30 cellular contexts compared by ENCODE assay signal in the genomic region with DNA sequence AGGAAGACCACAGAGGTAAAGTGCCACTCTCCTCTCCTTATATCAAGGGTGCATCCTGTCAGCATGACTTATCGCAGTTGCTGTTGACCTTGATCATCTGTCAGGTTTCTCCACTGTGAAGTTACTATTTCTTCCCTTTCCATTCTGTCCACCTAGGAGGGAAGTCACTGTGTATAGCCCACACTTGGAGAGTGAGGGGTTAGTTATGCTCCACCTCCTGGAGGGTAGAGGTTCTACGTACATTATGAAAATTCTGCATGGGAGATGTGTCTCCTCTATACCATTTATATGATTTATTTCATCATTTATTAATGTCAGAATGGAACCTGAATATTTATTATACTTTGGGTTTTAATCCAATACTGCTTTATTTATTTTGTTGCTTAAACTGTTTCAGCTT. TPM values are rescaled to one million over a fixed set of nuclear protein-coding genes. Genes with fewer than 3 reads are reported as not detected.
"Had no signal": no experiment of that assay in that cellular context is flagged by ENCODE, and none has a peak within 500 bp of the region (broad histone marks: within the 10 kb centered on the region; RNA-seq: fewer than 3 reads in every experiment).

No MANE protein-coding gene starts in this region.

- H3K27me3 ChIP-seq: cardiac muscle cell, MG63 had no signal

- H3K9ac ChIP-seq: KMS-11 had no signal

- H3K4me3 Mint-ChIP-seq: activated B cell treated with CpG ODN at 0.5 μM for 24 hours; activated CD4-positive, alpha-beta T cell treated with anti-CD3 and anti-CD28 coated beads, Interleukin-2, amount 10 ng/mL, durations not matched to agents 24 days and 14 days; activated CD8-positive, alpha-beta memory T cell treated with anti-CD3 and anti-CD28 coated beads, Interleukin-2, amount 10 ng/mL, durations not matched to agents 7 days and 5 days; activated naive CD8-positive, alpha-beta T cell treated with anti-CD3 and anti-CD28 coated beads, Interleukin-2, amount 50 U/mL, for 24 hours; activated T-cell treated with anti-CD3 and anti-CD28 coated beads, Interleukin-2, amount 50 U/mL, for 24 hours; activated T-helper 1 cell treated with anti-CD3 and anti-CD28 coated beads, Interleukin-12 subunit alpha, Interleukin-12 subunit beta, Interleukin-2, Interleukin-4 antibody, amounts not matched to agents 30 ng/mL and 10 ng/mL and 1 ng/mL, durations not matched to agents 14 hours and 24 hours and 36 hours; brain; T-helper 1 cell treated with Interleukin-12 subunit alpha and Interleukin-12 subunit beta and Interleukin-4 antibody, amounts not matched to agents 30 μg/mL and 1 μg/mL, for 36 hours had no signal

- H3K36me3 Mint-ChIP-seq: activated CD8-positive, alpha-beta memory T cell treated with anti-CD3 and anti-CD28 coated beads, Interleukin-2, amount 10 ng/mL, durations not matched to agents 7 days and 5 days; activated naive CD4-positive, alpha-beta T cell treated with anti-CD3 and anti-CD28 coated beads, Interleukin-2, amount 50 U/mL, for 72 hours; brain had no signal

- H3K4me1 Mint-ChIP-seq: activated B cell treated with CpG ODN at 0.5 μM for 24 hours; activated CD4-positive, alpha-beta T cell treated with anti-CD3 and anti-CD28 coated beads, Interleukin-2, amount 10 ng/mL, durations not matched to agents 24 days and 14 days; activated CD8-positive, alpha-beta memory T cell treated with anti-CD3 and anti-CD28 coated beads, Interleukin-2, amount 10 ng/mL, durations not matched to agents 7 days and 5 days; activated naive CD8-positive, alpha-beta T cell treated with anti-CD3 and anti-CD28 coated beads, Interleukin-2, amount 50 U/mL, for 24 hours; brain had no signal

- DNase-seq: activated B cell treated with CpG ODN at 0.5 μM for 24 hours; activated CD4-positive, alpha-beta T cell treated with anti-CD3 and anti-CD28 coated beads for 1 hour; activated CD4-positive, alpha-beta T cell treated with anti-CD3 and anti-CD28 coated beads, Interleukin-2, amount 10 ng/mL, durations not matched to agents 24 days and 14 days; activated CD4-positive, alpha-beta T cell treated with anti-CD3 and anti-CD28 coated beads, Interleukin-2, amount 50 U/mL, for 48 hours; activated CD8-positive, alpha-beta memory T cell treated with anti-CD3 and anti-CD28 coated beads, Interleukin-2, amount 10 ng/mL, durations not matched to agents 7 days and 5 days; activated effector memory CD4-positive, alpha-beta T cell treated with Interleukin-2 at 50 U/mL for 16 hours; activated naive CD4-positive, alpha-beta T cell treated with Interleukin-2 at 50 U/mL for 16 hours; activated naive CD8-positive, alpha-beta T cell treated with anti-CD3 and anti-CD28 coated beads, Interleukin-2, amount 50 U/mL, for 24 hours; activated T-cell treated with anti-CD3 and anti-CD28 coated beads, Interleukin-2, amount 50 U/mL, for 24 hours; amniotic stem cell; MG63; NCI-H1105 treated with DMSO at 0.1 percent for 48 hours; NCI-H1436 treated with DMSO at 0.1 percent for 48 hours; NCI-H187; NCI-H2081 treated with DMSO at 0.1 percent for 48 hours; NCI-H2171 treated with DMSO at 0.1 percent for 48 hours; NCI-H226; NCI-H774; NK-92 treated with Interleukin-12 subunit alpha and Interleukin-12 subunit beta, amount 100 ng/mL, for 24 hours; SHP77 treated with DMSO at 0.1 percent for 48 hours had no signal

- ATAC-seq: activated CD8-positive, alpha-beta memory T cell treated with anti-CD3 and anti-CD28 coated beads, Interleukin-2, amount 10 ng/mL, durations not matched to agents 7 days and 5 days; activated naive CD4-positive, alpha-beta T cell treated with anti-CD3 and anti-CD28 coated beads, Interleukin-2, amount 50 U/mL, for 72 hours; activated naive CD8-positive, alpha-beta T cell treated with anti-CD3 and anti-CD28 coated beads, Interleukin-2, amount 50 U/mL, for 24 hours had no signal

- FAIRE-seq: astrocyte, RCC 7860 had no signal

- H3K36me3 ChIP-seq: cardiac muscle cell, MG63 had no signal

- H3K27ac ChIP-seq: cardiac muscle cell, KMS-11 had no signal

- H3K9me3 Mint-ChIP-seq: activated B cell treated with CpG ODN at 0.5 μM for 24 hours; activated CD4-positive, alpha-beta T cell treated with anti-CD3 and anti-CD28 coated beads, Interleukin-2, amount 10 ng/mL, durations not matched to agents 24 days and 14 days; activated naive CD4-positive, alpha-beta T cell treated with anti-CD3 and anti-CD28 coated beads, Interleukin-2, amount 50 U/mL, for 72 hours; activated naive CD8-positive, alpha-beta T cell treated with anti-CD3 and anti-CD28 coated beads, Interleukin-2, amount 50 U/mL, for 24 hours; activated T-cell treated with anti-CD3 and anti-CD28 coated beads, Interleukin-2, amount 50 U/mL, for 24 hours; activated T-helper 1 cell treated with anti-CD3 and anti-CD28 coated beads, Interleukin-12 subunit alpha, Interleukin-12 subunit beta, Interleukin-2, Interleukin-4 antibody, amounts not matched to agents 30 ng/mL and 10 ng/mL and 1 ng/mL, durations not matched to agents 14 hours and 24 hours and 36 hours; brain; T-helper 1 cell treated with Interleukin-12 subunit alpha and Interleukin-12 subunit beta and Interleukin-4 antibody, amounts not matched to agents 30 μg/mL and 1 μg/mL, for 36 hours had no signal

- H3K9me3 ChIP-seq: MG63 had no signal

- H3K27ac Mint-ChIP-seq: activated B cell treated with CpG ODN at 0.5 μM for 24 hours; activated CD4-positive, alpha-beta T cell treated with anti-CD3 and anti-CD28 coated beads, Interleukin-2, amount 10 ng/mL, durations not matched to agents 24 days and 14 days; activated CD8-positive, alpha-beta memory T cell treated with anti-CD3 and anti-CD28 coated beads, Interleukin-2, amount 10 ng/mL, durations not matched to agents 7 days and 5 days; activated naive CD4-positive, alpha-beta T cell treated with anti-CD3 and anti-CD28 coated beads, Interleukin-2, amount 50 U/mL, for 72 hours; activated naive CD8-positive, alpha-beta T cell treated with anti-CD3 and anti-CD28 coated beads, Interleukin-2, amount 50 U/mL, for 24 hours; activated T-cell treated with anti-CD3 and anti-CD28 coated beads, Interleukin-2, amount 50 U/mL, for 24 hours; activated T-helper 1 cell treated with anti-CD3 and anti-CD28 coated beads, Interleukin-12 subunit alpha, Interleukin-12 subunit beta, Interleukin-2, Interleukin-4 antibody, amounts not matched to agents 30 ng/mL and 10 ng/mL and 1 ng/mL, durations not matched to agents 14 hours and 24 hours and 36 hours; brain; T-helper 1 cell treated with Interleukin-12 subunit alpha and Interleukin-12 subunit beta and Interleukin-4 antibody, amounts not matched to agents 30 μg/mL and 1 μg/mL, for 36 hours had no signal

- H3K4me3 ChIP-seq: cardiac muscle cell, MG63 had no signal

- H3K4me2 ChIP-seq: KMS-11 had no signal

RNA-seq across cellular contexts. Expression of a gene that starts 40.2 kb away (rescaled TPM):
- total RNA-seq: activated B cell treated with CpG ODN at 0.5 μM for 24 hours; activated CD4-positive, alpha-beta T cell treated with anti-CD3 and anti-CD28 coated beads, Interleukin-2, amount 10 ng/mL, durations not matched to agents 24 days and 14 days; activated CD8-positive, alpha-beta memory T cell treated with anti-CD3 and anti-CD28 coated beads, Interleukin-2, amount 10 ng/mL, durations not matched to agents 7 days and 5 days; activated naive CD4-positive, alpha-beta T cell treated with anti-CD3 and anti-CD28 coated beads, Interleukin-2, amount 50 U/mL, for 72 hours; activated T-helper 1 cell treated with anti-CD3 and anti-CD28 coated beads, Interleukin-12 subunit alpha, Interleukin-12 subunit beta, Interleukin-2, Interleukin-4 antibody, amounts not matched to agents 30 ng/mL and 10 ng/mL and 1 ng/mL, durations not matched to agents 14 hours and 24 hours and 36 hours; SK-MEL-5 had no signal

RNA-seq across cellular contexts. Expression of a gene that starts 42.0 kb away (rescaled TPM):
- total RNA-seq: activated B cell treated with CpG ODN at 0.5 μM for 24 hours; activated CD4-positive, alpha-beta T cell treated with anti-CD3 and anti-CD28 coated beads, Interleukin-2, amount 10 ng/mL, durations not matched to agents 24 days and 14 days; activated CD8-positive, alpha-beta memory T cell treated with anti-CD3 and anti-CD28 coated beads, Interleukin-2, amount 10 ng/mL, durations not matched to agents 7 days and 5 days; activated naive CD4-positive, alpha-beta T cell treated with anti-CD3 and anti-CD28 coated beads, Interleukin-2, amount 50 U/mL, for 72 hours; activated T-helper 1 cell treated with anti-CD3 and anti-CD28 coated beads, Interleukin-12 subunit alpha, Interleukin-12 subunit beta, Interleukin-2, Interleukin-4 antibody, amounts not matched to agents 30 ng/mL and 10 ng/mL and 1 ng/mL, durations not matched to agents 14 hours and 24 hours and 36 hours; astrocyte; cardiac muscle cell; NCI-H460; SK-MEL-5 had no signal
- polyA plus RNA-seq: cardiac muscle cell had no signal
